ENCODE assay signal across 8 cellular contexts in genomic region chr17:17749921-17750320, GRCh38.
DNase-seq lines count a peak whose midpoint lies in the region; ATAC-seq, FAIRE-seq and TF ChIP-seq lines count a peak whose summit lies in the region.

No MANE protein-coding gene starts in this region.

- no peak for FAIRE-seq in pancreas (lab: Jason Lieb, UNC)

- H3K9ac ChIP-seq in endodermal cell (ENCODE audit: extremely low read depth, low read length, poor library complexity, severe bottlenecking) = no peak overlapping the region

- H3K27ac ChIP-seq in endodermal cell (ENCODE audit: low read depth, low read length) (peak overlapping the region; percentile 46), pancreas (peak overlapping the region in 2 of 4 donors; percentile 33 to 35)

- H3K27me3 ChIP-seq in endodermal cell (ENCODE audit: control insufficient read depth, insufficient read depth, low read length, poor library complexity, severe bottlenecking) = no peaks in the 10 kb centered on the region
- no peaks in the 10 kb centered on the region for H3K27me3 ChIP-seq in pancreas

- H3K4me3 ChIP-seq in endodermal cell (ENCODE audit: low read length) = no peak overlapping the region
- no peak overlapping the region for H3K4me3 ChIP-seq in pancreas

- H3K9me3 Mint-ChIP-seq in endodermal cell = no peaks in the 10 kb centered on the region

- H3K9me3 ChIP-seq in endodermal cell (ENCODE audit: control insufficient read depth, low read length) (no peaks in the 10 kb centered on the region), pancreas (no peaks in the 10 kb centered on the region)

- H3K36me3 Mint-ChIP-seq in endodermal cell (ENCODE audit: low read depth) = no peaks in the 10 kb centered on the region

- no peak overlapping the region for H3K27ac Mint-ChIP-seq in endodermal cell

- peaks cover 11% of the 10 kb centered on the region for H3K36me3 ChIP-seq in endodermal cell (ENCODE audit: control insufficient read depth, insufficient read depth, low read length)
- H3K36me3 ChIP-seq in pancreas = no peaks in the 10 kb centered on the region

- intact Hi-C loops in pancreas (cut with DNase I) = loop anchor here in 1 of 3 donors (10.0 kb wide), 1 partner anchor 55 kb away; no protein-coding TSS in a partner anchor

- H3K4me1 Mint-ChIP-seq in endodermal cell = peaks cover 36% of the 10 kb centered on the region

- H3K27me3 Mint-ChIP-seq in endodermal cell (ENCODE audit: insufficient read depth) = no peaks in the 10 kb centered on the region

- H3K4me1 ChIP-seq in endodermal cell (ENCODE audit: control insufficient read depth, insufficient read depth, low read length) (peaks cover 6% of the 10 kb centered on the region), pancreas (peaks cover 0 to 11% (median 6%) of the 10 kb centered on the region in 3 donors)

- H3K4me3 Mint-ChIP-seq in endodermal cell = no peak overlapping the region

- WGBS in endodermal cell (ENCODE audit: insufficient coverage in 1 of 2, insufficient read length in 1 of 2), 2 experiments = 31 to 34% methylated on average over 3 to 6 of the region's 6 CpGs
- WGBS in pancreas, 2 donors = 31 to 39% methylated on average over 6 of the region's 6 CpGs

- ATAC-seq in pancreas (peak in 3 of 4 donors; percentile 29 to 50 (median 44)), HG03139 (IDR thresholded peaks at IDR 0.05; ENCODE audit: unreplicated experiment) (no peak), HG02571 (IDR thresholded peaks at IDR 0.05; ENCODE audit: unreplicated experiment) (no peak)

- TF ChIP-seq CTCF in endodermal cell (conservative IDR thresholded peaks at IDR 0.05) (no peak), pancreas (IDR thresholded peaks at IDR 0.05) (no peak)

- DNase-seq in DMS79 (lab: John Stamatoyannopoulos, UW) (peak; percentile 11), DMS79 treated with DMSO at 0.1 percent for 48 hours (lab: John Stamatoyannopoulos, UW) (no peak), NCI-H1694 (lab: John Stamatoyannopoulos, UW) (peak; percentile 72), endodermal cell (peak; percentile 98), pancreas (peak in 4 of 6 donors; percentile 57 to 72 (median 62))
- DNase-seq in activated CD4-positive, alpha-beta T cell treated with anti-CD3 and anti-CD28 coated beads, Interleukin-2, amount 50 U/mL, for 24 hours (ENCODE audit: low read depth in 1 of 2, low spot score in 1 of 2) = peak; percentile 17 to 37

Comparison
In these comparisons a context has a peak if more than half of its experiments do, and no peak if none do; other contexts are left out.
1. ATAC-seq: peak in pancreas (3 of 4); none in HG03139 (single experiment) and HG02571 (single experiment).